In genomic region chr11:120284272-120284671, GRCh38 we compare ENCODE assay signal across 19 cellular contexts. TPM values are rescaled to one million over a fixed set of nuclear protein-coding genes. Genes with fewer than 3 reads are reported as not detected.
A peak's percentile ranks its signal among the peaks of the same experiment; 100 is the strongest.
DNase-seq lines count a peak whose midpoint lies in the region; ATAC-seq, FAIRE-seq and TF ChIP-seq lines count a peak whose summit lies in the region.
"Had no signal": no experiment of that assay in that cellular context is flagged by ENCODE, and none has a peak within 500 bp of the region (broad histone marks: within the 10 kb centered on the region; RNA-seq: fewer than 3 reads in every experiment).

No MANE protein-coding gene starts in this region.

- intact Hi-C loops in HepG2 (cut with micrococcal nuclease; ENCODE audit: unreplicated experiment), result no loop called here

- no peak overlapping the region for H3K9ac ChIP-seq in HepG2 (ENCODE audit: insufficient read depth, low read depth, low read length)
- H3K9ac ChIP-seq: GM23248 had no signal

- DNase-seq in DMS53 (lab: John Stamatoyannopoulos, UW) (peak; percentile 36), DMS53 treated with DMSO at 0.1 percent for 48 hours (lab: John Stamatoyannopoulos, UW; ENCODE audit: unreplicated experiment) (no peak), HuH-7 (ENCODE audit: low spot score) (peak; percentile 6), NCI-H526 (lab: John Stamatoyannopoulos, UW) (peak; percentile 95 to 97), HepG2 (ENCODE audit: low spot score) (peak; percentile 42), HUDEP-2 (lab: John Stamatoyannopoulos, UW; ENCODE audit: unreplicated experiment in 76 of 76) (no peak), GM19238 (ENCODE audit: insufficient read length, low spot score) (no peak)
- DNase-seq: CD8-positive, alpha-beta T cell; COR-L47; DMS153; GM23248 had no signal

- no peak overlapping the region for H2AFZ ChIP-seq in HepG2 (ENCODE audit: low read length)
- H2AFZ ChIP-seq: GM23248 had no signal

- TF ChIP-seq EP300 in HepG2 (IDR thresholded peaks at IDR 0.05; ENCODE audit: low read depth in 2 of 2, low read length in 2 of 2), result no peak
- no peak for TF ChIP-seq EP300 in HepG2 (CRISPR knock-in tag; IDR thresholded peaks at IDR 0.05; ENCODE audit: borderline replicate concordance)

- TF ChIP-seq POLR2A in HepG2 (IDR thresholded peaks at IDR 0.05; ENCODE audit: insufficient read depth in 1 of 2, low read depth in 2 of 2, low read length in 2 of 2), result no peak

- ATAC-seq in HepG2 (peak; percentile 78), GM21528 (IDR thresholded peaks at IDR 0.05; ENCODE audit: low FRiP score, unreplicated experiment) (no peak)
- ATAC-seq: CD8-positive, alpha-beta T cell; HCT116 had no signal

- no peak overlapping the region for H3K27ac ChIP-seq in HepG2 (ENCODE audit: extremely low read length, insufficient read depth, low read length)
- H3K27ac ChIP-seq: 22Rv1, GM23248, HL-60 had no signal

- BruUV-seq in HepG2 (replicated peaks; lab: Mats Ljungman, UMichigan), result no TSS peak

- H3K4me3 ChIP-seq in HepG2 (replicated peaks in 1 of 3; ENCODE audit: insufficient read depth in 1 of 3, low read depth in 2 of 3, low read length in 3 of 3), result no peak overlapping the region
- H3K4me3 ChIP-seq: GM23248 had no signal

- no peaks in the 10 kb centered on the region for H3K36me3 ChIP-seq in HepG2 (replicated peaks in 1 of 2; ENCODE audit: control insufficient read depth in 1 of 2, insufficient read depth in 2 of 2, low read length in 2 of 2)

- peaks cover 24% of the 10 kb centered on the region for H3K4me1 ChIP-seq in HepG2 (ENCODE audit: insufficient read depth, low read length)

- no peaks in the 10 kb centered on the region for H3K79me2 ChIP-seq in HepG2 (ENCODE audit: insufficient read depth, low read length)

- POLR2A ChIA-PET in HepG2 (lab: Yijun Ruan, JAX), result no interaction called here

- no peak overlapping the region for H3K4me2 ChIP-seq in HepG2 (ENCODE audit: low read depth, low read length)

- 18% methylated on average over 3 of the region's 6 CpGs for WGBS in HepG2 (ENCODE audit: low lambda C conversion rate)

- peaks cover 5 to 20% of the 10 kb centered on the region in 2 experiments; a peak in 3 of 5 replicates for H3K27me3 ChIP-seq in HepG2 (ENCODE audit: control insufficient read depth in 1 of 2, insufficient read depth in 2 of 2, low read length in 2 of 2)

- no peak for TF ChIP-seq RAD21 in HepG2 (CRISPR knock-in tag; IDR thresholded peaks at IDR 0.05)

- no peak for FAIRE-seq in HepG2 (lab: Jason Lieb, UNC)
- FAIRE-seq: D721Med, H54 had no signal

- in situ Hi-C loops in HepG2 (cut with HindIII; ENCODE audit: extremely low pct_ligation_motif_present, low pct_unique_long_range_greater_than_20kb), result no loop called here

- CTCF ChIA-PET in HepG2 (lab: Yijun Ruan, JAX; ENCODE audit: low intra/inter-chr PET ratio, low total read pairs), result no interaction called here

- TF ChIP-seq CTCF in HepG2 (CRISPR knock-in tag; IDR thresholded peaks at IDR 0.05), result no peak

- H3K9me3 ChIP-seq in HepG2 (ENCODE audit: low read length), result no peaks in the 10 kb centered on the region

- H4K20me1 ChIP-seq in HepG2 (ENCODE audit: insufficient read depth, low read length), result no peaks in the 10 kb centered on the region

TF ChIP-seq in HepG2, 621 proteins besides CTCF, POLR2A, EP300 and RAD21 (continues in another document):
- TF ChIP-seq FOSL2 (CRISPR knock-in tag; IDR thresholded peaks at IDR 0.05) (0 out of 2 replicates have a peak, but pooled peaks have one; percentile 28), FOXA1 (IDR thresholded peaks at IDR 0.05) (no peak), FOXA1 (CRISPR knock-in tag; IDR thresholded peaks at IDR 0.05) (peak; percentile 68), ZBTB1 (CRISPR knock-in tag; IDR thresholded peaks at IDR 0.05; ENCODE audit: borderline replicate concordance) (no peak), MEIS2 (CRISPR knock-in tag; IDR thresholded peaks at IDR 0.05) (no peak), ZFY (CRISPR knock-in tag; IDR thresholded peaks at IDR 0.05) (peak; percentile 18; the same call in 1 of the 2 replicates), ZNF644 (CRISPR knock-in tag; IDR thresholded peaks at IDR 0.05; ENCODE audit: low read depth) (0 out of 2 replicates have a peak, but pooled peaks have one; percentile 39), ZNF441 (CRISPR knock-in tag; IDR thresholded peaks at IDR 0.05; ENCODE audit: borderline replicate concordance) (peak; percentile 53; the same call in 1 of the 2 replicates), CEBPB (IDR thresholded peaks at IDR 0.05; ENCODE audit: borderline replicate concordance, low read depth, low read length) (peak; percentile 80), AHR (CRISPR knock-in tag; IDR thresholded peaks at IDR 0.05) (no peak)

RNA-seq across cellular contexts. Expression of gene TLCD5, which starts 40.8 kb away (rescaled TPM):
- 4.1 and 6.1 TPM in 2 replicates for total RNA-seq in HepG2 (2016; rRNA removed; fragmentation: Illumina TruSeq; extraction: Trizol)
- 9.6 and 10.5 TPM in 2 replicates for total RNA-seq in HepG2 (2016; cell fraction: cytosol; rRNA removed; fragmentation: Illumina TruSeq; extraction: Trizol; ENCODE audit: low read depth)
- 3.9 and 5.8 TPM in 2 replicates for total RNA-seq in HepG2 (2016; cell fraction: insoluble cytoplasmic fraction; rRNA removed; fragmentation: Illumina TruSeq; extraction: Trizol)
- total RNA-seq in HepG2 (2016; cell fraction: membrane; rRNA removed; fragmentation: Illumina TruSeq; extraction: Trizol), result 9.2 and 11.6 TPM in 2 replicates
- 5.6 and 5.9 TPM in 2 replicates for total RNA-seq in HepG2 (2016; cell fraction: nucleus; rRNA removed; fragmentation: Illumina TruSeq; extraction: Trizol)
- 7.2 and 7.6 TPM in 2 replicates for polyA plus RNA-seq in HepG2 (2011; rRNA removed)
- 5.8 and 7.1 TPM in 2 replicates for polyA plus RNA-seq in HepG2 (2011; cell fraction: cytosol; rRNA removed)
- 10.9 and 15.5 TPM in 2 replicates for polyA plus RNA-seq in HepG2 (2011; cell fraction: nucleus; rRNA removed)
- 3.8 and 5.5 TPM in 2 replicates for polyA plus RNA-seq in HepG2 (2012)
- 12.4 and 13.2 TPM in 2 replicates for polyA plus RNA-seq in HepG2 (2016; cell fraction: cytosol; fragmentation: Illumina TruSeq; extraction: Trizol; ENCODE audit: low read depth)
- 3.1 and 3.6 TPM in 2 replicates for polyA plus RNA-seq in HepG2 (2016; cell fraction: insoluble cytoplasmic fraction; fragmentation: Illumina TruSeq; extraction: Trizol; ENCODE audit: low read depth)
- polyA plus RNA-seq in HepG2 (2016; cell fraction: membrane; fragmentation: Illumina TruSeq; extraction: Trizol; ENCODE audit: low read depth), result 8.8 and 10.0 TPM in 2 replicates
- 10.3 and 11.4 TPM in 2 replicates for polyA plus RNA-seq in HepG2 (2016; cell fraction: nucleus; fragmentation: Illumina TruSeq; extraction: Trizol; ENCODE audit: insufficient read depth, low read depth)
- 9.7 and 11.0 TPM in 2 replicates for polyA minus RNA-seq in HepG2 (2011; rRNA and poly(A)+ RNA removed; ENCODE audit: low replicate concordance)
- 2.6 and 3.7 TPM in 2 replicates for polyA minus RNA-seq in HepG2 (2011; cell fraction: cytosol; rRNA and poly(A)+ RNA removed)
- polyA minus RNA-seq in HepG2 (2011; cell fraction: nucleus; rRNA and poly(A)+ RNA removed), result 4.5 and 8.3 TPM in 2 replicates
- polyA plus RNA-seq: CD14-positive monocyte had no signal

RNA-seq across cellular contexts. Expression of gene POU2F3, which starts 44.3 kb away (rescaled TPM):
- not detected in 2 replicates for total RNA-seq in HepG2 (2016; rRNA removed; fragmentation: Illumina TruSeq; extraction: Trizol)
- not detected in 2 replicates for total RNA-seq in HepG2 (2016; cell fraction: cytosol; rRNA removed; fragmentation: Illumina TruSeq; extraction: Trizol; ENCODE audit: low read depth)
- total RNA-seq in HepG2 (2016; cell fraction: insoluble cytoplasmic fraction; rRNA removed; fragmentation: Illumina TruSeq; extraction: Trizol), result not detected in 2 replicates
- total RNA-seq in HepG2 (2016; cell fraction: membrane; rRNA removed; fragmentation: Illumina TruSeq; extraction: Trizol), result not detected in 2 replicates
- not detected in 2 replicates for total RNA-seq in HepG2 (2016; cell fraction: nucleus; rRNA removed; fragmentation: Illumina TruSeq; extraction: Trizol)
- polyA plus RNA-seq in HepG2 (2011; rRNA removed), result not detected in 2 replicates
- polyA plus RNA-seq in HepG2 (2011; cell fraction: cytosol; rRNA removed), result not detected in 2 replicates
- polyA plus RNA-seq in HepG2 (2011; cell fraction: nucleus; rRNA removed), result not detected in 2 replicates
- not detected in 2 replicates for polyA plus RNA-seq in HepG2 (2012)
- not detected in 2 replicates for polyA plus RNA-seq in HepG2 (2016; cell fraction: cytosol; fragmentation: Illumina TruSeq; extraction: Trizol; ENCODE audit: low read depth)
- not detected in 2 replicates for polyA plus RNA-seq in HepG2 (2016; cell fraction: insoluble cytoplasmic fraction; fragmentation: Illumina TruSeq; extraction: Trizol; ENCODE audit: low read depth)
- polyA plus RNA-seq in HepG2 (2016; cell fraction: membrane; fragmentation: Illumina TruSeq; extraction: Trizol; ENCODE audit: low read depth), result not detected in 2 replicates
- polyA plus RNA-seq in HepG2 (2016; cell fraction: nucleus; fragmentation: Illumina TruSeq; extraction: Trizol; ENCODE audit: insufficient read depth, low read depth), result not detected in 2 replicates
- 0.30 TPM in 1 of 2 replicates, not detected in the other for polyA minus RNA-seq in HepG2 (2011; rRNA and poly(A)+ RNA removed; ENCODE audit: low replicate concordance)
- polyA minus RNA-seq in HepG2 (2011; cell fraction: cytosol; rRNA and poly(A)+ RNA removed), result not detected in 2 replicates
- polyA minus RNA-seq in HepG2 (2011; cell fraction: nucleus; rRNA and poly(A)+ RNA removed), result not detected in 2 replicates
- total RNA-seq: A673; CD8-positive, alpha-beta T cell; GM23248 had no signal
- polyA plus RNA-seq: GM23248 had no signal

RNA-seq across cellular contexts. Expression of gene ARHGEF12, which starts 51.9 kb away (rescaled TPM):
- 54.4 and 72.2 TPM in 2 replicates for total RNA-seq in HepG2 (2016; rRNA removed; fragmentation: Illumina TruSeq; extraction: Trizol)
- total RNA-seq in HepG2 (2016; cell fraction: cytosol; rRNA removed; fragmentation: Illumina TruSeq; extraction: Trizol; ENCODE audit: low read depth), result 23.8 and 24.8 TPM in 2 replicates
- 51.9 and 66.9 TPM in 2 replicates for total RNA-seq in HepG2 (2016; cell fraction: insoluble cytoplasmic fraction; rRNA removed; fragmentation: Illumina TruSeq; extraction: Trizol)
- total RNA-seq in HepG2 (2016; cell fraction: membrane; rRNA removed; fragmentation: Illumina TruSeq; extraction: Trizol), result 27.8 and 29.0 TPM in 2 replicates
- total RNA-seq in HepG2 (2016; cell fraction: nucleus; rRNA removed; fragmentation: Illumina TruSeq; extraction: Trizol), result 65.7 and 68.9 TPM in 2 replicates
- polyA plus RNA-seq in HepG2 (2011; rRNA removed), result 16.2 and 17.9 TPM in 2 replicates
- 10.1 and 15.9 TPM in 2 replicates for polyA plus RNA-seq in HepG2 (2011; cell fraction: cytosol; rRNA removed)
- 18.6 and 22.0 TPM in 2 replicates for polyA plus RNA-seq in HepG2 (2011; cell fraction: nucleus; rRNA removed)
- 30.2 and 31.4 TPM in 2 replicates for polyA plus RNA-seq in HepG2 (2012)
- polyA plus RNA-seq in HepG2 (2016; cell fraction: cytosol; fragmentation: Illumina TruSeq; extraction: Trizol; ENCODE audit: low read depth), result 0.95 and 1.2 TPM in 2 replicates
- polyA plus RNA-seq in HepG2 (2016; cell fraction: insoluble cytoplasmic fraction; fragmentation: Illumina TruSeq; extraction: Trizol; ENCODE audit: low read depth), result 35.8 and 36.1 TPM in 2 replicates
- 5.1 and 6.3 TPM in 2 replicates for polyA plus RNA-seq in HepG2 (2016; cell fraction: membrane; fragmentation: Illumina TruSeq; extraction: Trizol; ENCODE audit: low read depth)
- 31.1 and 33.7 TPM in 2 replicates for polyA plus RNA-seq in HepG2 (2016; cell fraction: nucleus; fragmentation: Illumina TruSeq; extraction: Trizol; ENCODE audit: insufficient read depth, low read depth)
- polyA minus RNA-seq in HepG2 (2011; rRNA and poly(A)+ RNA removed; ENCODE audit: low replicate concordance), result 46.5 and 46.8 TPM in 2 replicates
- polyA minus RNA-seq in HepG2 (2011; cell fraction: cytosol; rRNA and poly(A)+ RNA removed), result 52.1 and 66.1 TPM in 2 replicates
- polyA minus RNA-seq in HepG2 (2011; cell fraction: nucleus; rRNA and poly(A)+ RNA removed), result 151 and 164 TPM in 2 replicates

Comparison
In these comparisons a context has a peak if more than half of its experiments do, and no peak if none do; other contexts are left out.
1. DNase-seq: peak in DMS53 (single experiment), HuH-7 (single experiment), NCI-H526 (2 of 2) and HepG2 (single experiment); none in DMS53 treated with DMSO at 0.1 percent for 48 hours (single experiment), HUDEP-2 (0 of 76) and GM19238 (single experiment).